9 cellular contexts compared by ENCODE assay signal in the genomic region with DNA sequence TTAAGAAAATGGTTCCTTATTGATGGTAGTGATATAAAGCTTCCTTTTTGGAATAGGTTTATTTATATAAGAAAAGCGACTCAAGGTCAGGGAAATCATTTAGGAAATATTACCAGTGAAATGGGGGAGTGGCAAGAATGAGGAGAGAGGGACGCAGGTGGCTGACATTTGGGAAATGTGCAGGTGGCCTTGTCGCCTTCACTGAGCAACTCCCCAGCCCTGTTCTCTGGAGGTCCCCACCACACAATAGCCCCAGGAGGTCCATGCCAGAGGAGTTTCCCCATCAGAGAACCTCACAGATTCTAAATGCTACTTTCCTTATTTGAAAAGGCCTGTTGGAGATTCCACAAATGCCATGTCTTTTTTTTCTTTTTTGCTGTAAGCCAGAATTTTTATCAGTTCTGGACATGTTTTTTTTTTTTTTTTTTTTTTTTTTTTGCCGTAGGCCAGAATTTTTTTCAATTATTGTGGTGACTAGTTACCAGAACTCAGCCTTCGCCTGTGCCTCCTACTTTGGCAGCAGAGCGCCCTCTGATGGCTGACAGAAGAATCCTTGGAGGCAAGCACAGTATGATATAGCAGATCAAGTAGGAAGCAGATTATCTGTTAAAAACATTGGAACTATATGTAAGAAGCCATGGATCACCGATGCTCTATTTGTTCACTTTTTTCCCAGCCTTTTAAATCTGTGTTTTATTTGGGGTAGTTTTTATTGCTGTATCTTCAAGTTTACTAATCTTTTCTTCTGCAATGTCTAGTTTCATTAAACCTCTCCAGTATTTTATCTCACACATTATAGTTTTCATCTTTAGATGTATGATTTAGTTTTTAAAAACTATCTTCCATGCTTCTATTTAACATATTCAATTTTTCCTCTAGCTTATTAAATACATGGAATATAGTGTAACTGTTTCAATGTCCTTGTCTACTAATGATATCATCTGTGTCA. TPM values are rescaled to one million over a fixed set of nuclear protein-coding genes. Genes with fewer than 3 reads are reported as not detected.
A peak's percentile ranks its signal among the peaks of the same experiment; 100 is the strongest.
DNase-seq lines count a peak whose midpoint lies in the region; ATAC-seq and TF ChIP-seq lines count a peak whose summit lies in the region.
"Had no signal": no experiment of that assay in that cellular context is flagged by ENCODE, and none has a peak within 500 bp of the region (broad histone marks: within the 10 kb centered on the region; RNA-seq: fewer than 3 reads in every experiment).

No MANE protein-coding gene starts in this region.

- H3K9me3 ChIP-seq in MG63, result no peaks in the 10 kb centered on the region
- H3K9me3 ChIP-seq in SK-N-MC (ENCODE audit: low read depth, low read length), result no peaks in the 10 kb centered on the region

- peaks cover 8% of the 10 kb centered on the region for H3K27me3 ChIP-seq in MG63

- DNase-seq in AG09319 (ENCODE audit: extremely low read depth, low read depth), result no peak
- DNase-seq in GM19238 (ENCODE audit: insufficient read length, low spot score), result peak; percentile 30
- peak; percentile 50 for DNase-seq in MG63
- DNase-seq in SK-N-MC (ENCODE audit: low read depth, low spot score), result peak; percentile 20
- DNase-seq in activated naive CD8-positive, alpha-beta T cell treated with anti-CD3 and anti-CD28 coated beads for 36 hours, result peak; percentile 64
- DNase-seq in Right ventricle myocardium superior, result peak; percentile 67
- peak; percentile 32 for DNase-seq in retinal pigment epithelial cell (ENCODE audit: low read depth)

- H3K36me3 ChIP-seq in MG63, result no peaks in the 10 kb centered on the region
- no peaks in the 10 kb centered on the region for H3K36me3 ChIP-seq in SK-N-MC (ENCODE audit: insufficient read depth, low read length)

- ATAC-seq in Right ventricle myocardium superior (ENCODE audit: poor library complexity) (peak; percentile 86), HG03280 (IDR thresholded peaks at IDR 0.05; ENCODE audit: unreplicated experiment) (no peak)

- no peaks in the 10 kb centered on the region for H3K4me1 Mint-ChIP-seq in activated naive CD8-positive, alpha-beta T cell treated with anti-CD3 and anti-CD28 coated beads for 36 hours

- H3K9ac ChIP-seq in SK-N-MC (ENCODE audit: insufficient read length), result no peak overlapping the region

- intact Hi-C loops in Right ventricle myocardium superior (cut with DNase I), result loop anchor here (10.0 kb wide), 1 partner anchor 325 kb away; no protein-coding TSS in a partner anchor

- H3K36me3 Mint-ChIP-seq in activated naive CD8-positive, alpha-beta T cell treated with anti-CD3 and anti-CD28 coated beads for 36 hours, result no peaks in the 10 kb centered on the region

- H3K27ac ChIP-seq in SK-N-MC, result no peak overlapping the region

- no peak overlapping the region for H3K27ac Mint-ChIP-seq in activated naive CD8-positive, alpha-beta T cell treated with anti-CD3 and anti-CD28 coated beads for 36 hours
- H3K27ac Mint-ChIP-seq: stimulated activated naive CD8-positive, alpha-beta T cell treated with anti-CD3 and anti-CD28 coated beads, Interleukin-15, Interleukin-2, amounts not matched to agents 100 ng/mL and 50 ng/mL, for 24 hours had no signal

- peak; percentile 70 for TF ChIP-seq CTCF in AG09319 (IDR thresholded peaks at IDR 0.05; ENCODE audit: low read depth, low read length)
- TF ChIP-seq CTCF in retinal pigment epithelial cell (conservative IDR thresholded peaks at IDR 0.05; ENCODE audit: low read depth, low read length), result peak; percentile 92

- no peak overlapping the region for H3K4me3 Mint-ChIP-seq in activated naive CD8-positive, alpha-beta T cell treated with anti-CD3 and anti-CD28 coated beads for 36 hours
- H3K4me3 Mint-ChIP-seq: stimulated activated naive CD8-positive, alpha-beta T cell treated with anti-CD3 and anti-CD28 coated beads, Interleukin-15, Interleukin-2, amounts not matched to agents 100 ng/mL and 50 ng/mL, for 24 hours had no signal

- no peaks in the 10 kb centered on the region for H3K27me3 Mint-ChIP-seq in activated naive CD8-positive, alpha-beta T cell treated with anti-CD3 and anti-CD28 coated beads for 36 hours

- no peaks in the 10 kb centered on the region for H3K9me3 Mint-ChIP-seq in activated naive CD8-positive, alpha-beta T cell treated with anti-CD3 and anti-CD28 coated beads for 36 hours

- H3K4me3 ChIP-seq in MG63 (no peak overlapping the region), SK-N-MC (no peak overlapping the region), retinal pigment epithelial cell (ENCODE audit: low read length) (no peak overlapping the region)

RNA-seq across cellular contexts. Expression of gene OPALIN, which starts 18.6 kb away (rescaled TPM):
- not detected in 2 replicates for total RNA-seq in MG63 (2014; rRNA removed; shearing (Covaris generic); ENCODE audit: low replicate concordance)
- not detected for total RNA-seq in activated naive CD8-positive, alpha-beta T cell treated with anti-CD3 and anti-CD28 coated beads for 36 hours
- total RNA-seq in Right ventricle myocardium superior, result not detected

RNA-seq across cellular contexts. Expression of gene DNTT, which starts 36.0 kb away (rescaled TPM):
- not detected in 2 replicates for total RNA-seq in MG63 (2014; rRNA removed; shearing (Covaris generic); ENCODE audit: low replicate concordance)
- total RNA-seq in activated naive CD8-positive, alpha-beta T cell treated with anti-CD3 and anti-CD28 coated beads for 36 hours, result not detected
- total RNA-seq in Right ventricle myocardium superior, result not detected
